Comparison of ENCODE assay signal across 8 cellular contexts in genomic region chr1:228083871-228084278, GRCh38. TPM values are rescaled to one million over a fixed set of nuclear protein-coding genes. Genes with fewer than 3 reads are reported as not detected.
DNase-seq lines count a peak whose midpoint lies in the region; ATAC-seq and TF ChIP-seq lines count a peak whose summit lies in the region.

No MANE protein-coding gene starts in this region.

- H3K27me3 Mint-ChIP-seq in Caco-2 (ENCODE audit: insufficient read depth, unreplicated experiment) = no peaks in the 10 kb centered on the region
- peaks cover 27% of the 10 kb centered on the region for H3K27me3 Mint-ChIP-seq in endothelial cell (ENCODE audit: unreplicated experiment)
- no peaks in the 10 kb centered on the region for H3K27me3 Mint-ChIP-seq in natural killer cell (ENCODE audit: low read depth in 2 of 2)

- DNase-seq in Caco-2 (no peak), PC-3 (peak; percentile 35), endothelial cell (ENCODE audit: low spot score) (no peak), natural killer cell (no peak), NCI-H524 (lab: John Stamatoyannopoulos, UW) (no peak), NCI-H2196 (lab: John Stamatoyannopoulos, UW; ENCODE audit: unreplicated experiment) (no peak), SW 1271 (lab: John Stamatoyannopoulos, UW) (no peak)

- TSS peak; percentile 32 for BruUV-seq in Caco-2 (replicated peaks; lab: Mats Ljungman, UMichigan)
- BruUV-seq in PC-3 (replicated peaks; lab: Mats Ljungman, UMichigan) = no TSS peak

- H3K9me3 Mint-ChIP-seq in Caco-2 (ENCODE audit: unreplicated experiment) (no peaks in the 10 kb centered on the region), endothelial cell (ENCODE audit: unreplicated experiment) (no peaks in the 10 kb centered on the region), natural killer cell (no peaks in the 10 kb centered on the region)

- POLR2A ChIA-PET in Caco-2 (lab: Charles Lee) (interaction anchor here (0.6 kb wide), 2 partner anchors 24 to 26 kb away, joined by 3 to 7 read pairs; no protein-coding TSS in a partner anchor), PC-3 (lab: Charles Lee; ENCODE audit: unreplicated experiment) (no interaction called here)

- intact Hi-C loops in Caco-2 (cut with micrococcal nuclease; ENCODE audit: unreplicated experiment) = loop anchor here (2.0 kb wide), 4 partner anchors 17 to 57 kb away; partner anchors contain the start of genes GUK1 and MRPL55
- intact Hi-C loops in PC-3 (cut with micrococcal nuclease) = loop anchor here (2.0 to 10.0 kb wide), 2 partner anchors 19 to 319 kb away; partner anchors contain the start of gene C1orf35
- intact Hi-C loops in natural killer cell (cut with micrococcal nuclease) = loop anchor here (2.0 to 5.0 kb wide), 2 partner anchors 19 to 83 kb away; partner anchors contain the start of genes C1orf35 and IBA57

- H3F3A ChIP-seq in PC-3 (ENCODE audit: low read length, unreplicated experiment) = peaks cover 9% of the 10 kb centered on the region

- peaks cover 98% of the 10 kb centered on the region for H3K79me2 ChIP-seq in PC-3 (ENCODE audit: low read length)

- peak overlapping the region; percentile 87 for H3K4me2 ChIP-seq in PC-3 (ENCODE audit: low read length)

- H2AFZ ChIP-seq in PC-3 (ENCODE audit: low read length) = no peak overlapping the region

- peaks cover 55% of the 10 kb centered on the region for H3K36me3 Mint-ChIP-seq in Caco-2 (ENCODE audit: insufficient read depth, unreplicated experiment)
- peaks cover 18% of the 10 kb centered on the region for H3K36me3 Mint-ChIP-seq in endothelial cell (ENCODE audit: low read depth, unreplicated experiment)
- no peaks in the 10 kb centered on the region for H3K36me3 Mint-ChIP-seq in natural killer cell

- TF ChIP-seq CTCF in Caco-2 (IDR thresholded peaks at IDR 0.05; ENCODE audit: insufficient read depth in 1 of 2, low read depth in 1 of 2, low read length in 1 of 2, severe bottlenecking in 1 of 2, unreplicated experiment in 1 of 2) (no peak), PC-3 (conservative IDR thresholded peaks at IDR 0.05; ENCODE audit: low read depth, low read length) (peak; percentile 15; the same call in 1 of the 2 replicates), endothelial cell (IDR thresholded peaks at IDR 0.05; ENCODE audit: unreplicated experiment) (no peak), natural killer cell (IDR thresholded peaks at IDR 0.05) (no peak)

- no peaks in the 10 kb centered on the region for H3K9me2 ChIP-seq in PC-3 (replicated peaks; ENCODE audit: low read length)

- CTCF ChIA-PET in Caco-2 (lab: Charles Lee) (interaction anchor here (0.6 to 1.6 kb wide), 3 partner anchors 18 to 84 kb away, joined by 3 to 5 read pairs (median 4); no protein-coding TSS in a partner anchor), PC-3 (lab: Charles Lee) (interaction anchor here (2.2 kb wide), 1 partner anchor 84 kb away, joined by 8 read pairs; no protein-coding TSS in a partner anchor)

- H3K27ac Mint-ChIP-seq in Caco-2 (ENCODE audit: unreplicated experiment) = peak overlapping the region; percentile 95
- H3K27ac Mint-ChIP-seq in endothelial cell (ENCODE audit: unreplicated experiment) = peak overlapping the region; percentile 98
- H3K27ac Mint-ChIP-seq in natural killer cell = peak overlapping the region; percentile 93 to 94

- H4K20me1 ChIP-seq in PC-3 (ENCODE audit: low read length) = peaks cover 59% of the 10 kb centered on the region

- H3K4me3 ChIP-seq in Caco-2 (ENCODE audit: low read depth, low read length) (peak overlapping the region; percentile 98), PC-3 (ENCODE audit: low read length) (peak overlapping the region; percentile 80)

- H3K4me3 Mint-ChIP-seq in Caco-2 (ENCODE audit: unreplicated experiment) (peak overlapping the region; percentile 93), endothelial cell (ENCODE audit: unreplicated experiment) (peak overlapping the region; percentile 98), natural killer cell (peak overlapping the region; percentile 92)

- H3K36me3 ChIP-seq in Caco-2 (ENCODE audit: control insufficient read depth, insufficient read depth, low read length) = peaks cover 3% of the 10 kb centered on the region
- H3K36me3 ChIP-seq in PC-3 (ENCODE audit: low read depth, low read length) = peaks cover 31% of the 10 kb centered on the region

- no peaks in the 10 kb centered on the region for H3K9me3 ChIP-seq in Caco-2
- no peaks in the 10 kb centered on the region for H3K9me3 ChIP-seq in PC-3 (ENCODE audit: low read length)

- H3K9ac ChIP-seq in PC-3 (ENCODE audit: low read length) = peak overlapping the region; percentile 96

- H3K4me1 Mint-ChIP-seq in Caco-2 (ENCODE audit: low read depth, unreplicated experiment) (peaks cover 24% of the 10 kb centered on the region), endothelial cell (ENCODE audit: unreplicated experiment) (peaks cover 58% of the 10 kb centered on the region), natural killer cell (peaks cover 54 to 76% of the 10 kb centered on the region in 2 donors)

- no peaks in the 10 kb centered on the region for H3K27me3 ChIP-seq in Caco-2 (replicated peaks; ENCODE audit: control insufficient read depth, insufficient read depth, low read length)
- H3K27me3 ChIP-seq in PC-3 (ENCODE audit: low read length) = no peaks in the 10 kb centered on the region

- no peak for ATAC-seq in PC-3
- no peak for ATAC-seq in natural killer cell
- ATAC-seq in HG03097 (IDR thresholded peaks at IDR 0.05; ENCODE audit: low FRiP score, unreplicated experiment) = no peak

- H3K4me1 ChIP-seq in Caco-2 = peaks cover 23% of the 10 kb centered on the region
- H3K4me1 ChIP-seq in PC-3 (ENCODE audit: insufficient read depth, low read length) = peaks cover 52% of the 10 kb centered on the region

- peak overlapping the region; percentile 33 for H3K27ac ChIP-seq in PC-3 (ENCODE audit: low read length)

RNA-seq across cellular contexts. Expression of gene ARF1, which starts 1.4 kb away (rescaled TPM):
- 374 and 378 TPM in 2 replicates for total RNA-seq in Caco-2 (2022)
- 685 and 688 TPM in 2 replicates for total RNA-seq in PC-3 (2014; rRNA removed)
- 393 TPM for total RNA-seq in endothelial cell (ENCODE audit: unreplicated experiment)
- 100 to 1,000 TPM; 368 to 427 (median 424) TPM for total RNA-seq in natural killer cell

RNA-seq across cellular contexts. Expression of gene C1orf35, which starts 19.2 kb away (rescaled TPM):
- total RNA-seq in Caco-2 (2022) (34.2 and 34.5 TPM in 2 replicates), PC-3 (2014; rRNA removed) (63.3 and 93.0 TPM in 2 replicates), endothelial cell (ENCODE audit: unreplicated experiment) (23.2 TPM), natural killer cell (10 to 100 TPM; 18.9 to 21.6 (median 19.6) TPM)

RNA-seq across cellular contexts. Expression of gene MRPL55, which starts 25.2 kb away (rescaled TPM):
- total RNA-seq in Caco-2 (2022) (63.7 and 69.9 TPM in 2 replicates), PC-3 (2014; rRNA removed) (343 and 375 TPM in 2 replicates), endothelial cell (ENCODE audit: unreplicated experiment) (47.5 TPM), natural killer cell (10 to 100 TPM; 50.0 to 70.6 (median 64.1) TPM)

RNA-seq across cellular contexts. Expression of gene GUK1, which starts 56.2 kb away (rescaled TPM):
- total RNA-seq in Caco-2 (2022) (73.6 and 74.4 TPM in 2 replicates), PC-3 (2014; rRNA removed) (996 and 1,117 TPM in 2 replicates), endothelial cell (ENCODE audit: unreplicated experiment) (280 TPM), natural killer cell (100 to 1,000 TPM; 292 to 313 (median 308) TPM)
